In genomic region chr10:132690821-132691610, GRCh38 we compare ENCODE assay signal across 27 cellular contexts.
A peak's percentile ranks its signal among the peaks of the same experiment; 100 is the strongest.
DNase-seq lines count a peak whose midpoint lies in the region; ATAC-seq and TF ChIP-seq lines count a peak whose summit lies in the region.
"Had no signal": no experiment of that assay in that cellular context is flagged by ENCODE, and none has a peak within 500 bp of the region (broad histone marks: within the 10 kb centered on the region; RNA-seq: fewer than 3 reads in every experiment).

No MANE protein-coding gene starts in this region.

- H2BK15ac ChIP-seq in H9 (ENCODE audit: low read depth, low read length): no peak overlapping the region

- no peak overlapping the region for H3K23ac ChIP-seq in H9 (ENCODE audit: insufficient read length, low read depth, low read length)

- ATAC-seq in right cardiac atrium (no peak), sciatic nerve (no peak), HG03520 (IDR thresholded peaks at IDR 0.05; ENCODE audit: unreplicated experiment) (no peak)
- ATAC-seq: GM12878; pancreas; stimulated activated memory B cell treated with anti-CD40 and anti-IgM and Interleukin-4, amounts not matched to agents 10 μg/mL and 1 μg/mL and 100 μg/mL, for 72 hours had no signal

- 0 out of 7 replicates have a peak overlapping the region, but pooled peaks of 1 of the 3 experiments have one; percentile 16 for H3K27ac Mint-ChIP-seq in H9
- no peak overlapping the region for H3K27ac Mint-ChIP-seq in chondrocyte (ENCODE audit: unreplicated experiment)
- H3K27ac Mint-ChIP-seq: activated CD4-positive, alpha-beta memory T cell treated with anti-CD3 and anti-CD28 coated beads for 36 hours; activated naive CD4-positive, alpha-beta T cell treated with anti-CD3 and anti-CD28 coated beads, Interleukin-2, amount 10 ng/mL, durations not matched to agents 7 days and 5 days; brain; stimulated activated memory B cell treated with anti-CD40 and anti-IgM and Interleukin-4, amounts not matched to agents 10 μg/mL and 1 μg/mL and 100 μg/mL, for 72 hours had no signal

- H3K27me3 Mint-ChIP-seq in H9 (ENCODE audit: low read depth): peaks cover 2% of the 10 kb centered on the region; the same call in 1 of the 2 replicates
- no peaks in the 10 kb centered on the region for H3K27me3 Mint-ChIP-seq in chondrocyte (ENCODE audit: low read depth)
- H3K27me3 Mint-ChIP-seq: activated CD4-positive, alpha-beta memory T cell treated with anti-CD3 and anti-CD28 coated beads for 36 hours; activated naive CD4-positive, alpha-beta T cell treated with anti-CD3 and anti-CD28 coated beads, Interleukin-2, amount 10 ng/mL, durations not matched to agents 7 days and 5 days; stimulated activated memory B cell treated with anti-CD40 and anti-IgM and Interleukin-4, amounts not matched to agents 10 μg/mL and 1 μg/mL and 100 μg/mL, for 72 hours had no signal

- H3K4me1 Mint-ChIP-seq in H9: peaks cover 4 to 5% of the 10 kb centered on the region in 2 experiments; a peak in 3 of 4 replicates
- H3K4me1 Mint-ChIP-seq in chondrocyte (ENCODE audit: low read depth): no peaks in the 10 kb centered on the region
- H3K4me1 Mint-ChIP-seq: brain had no signal

- H3K4me1 ChIP-seq in H9 (ENCODE audit: insufficient read depth, low read length): no peaks in the 10 kb centered on the region
- peaks cover under 1% of the 10 kb centered on the region for H3K4me1 ChIP-seq in right cardiac atrium (ENCODE audit: control insufficient read depth, insufficient read depth, low read length)
- H3K4me1 ChIP-seq: pancreas had no signal

- no peak overlapping the region for H2AK5ac ChIP-seq in H9 (ENCODE audit: insufficient read length, low read length)

- H3K4me3 ChIP-seq in right cardiac atrium (ENCODE audit: low read length): no peak overlapping the region
- H3K4me3 ChIP-seq: BLaER1 treated with 17β-estradiol and CSF1 and Interleukin-3, amounts not matched to agents 10 nM and 100 nM; GM12878; lung; pancreas had no signal

- H4K5ac ChIP-seq in H9 (ENCODE audit: insufficient read length, low read depth, low read length): no peak overlapping the region

- no peaks in the 10 kb centered on the region for H3K79me1 ChIP-seq in H9 (ENCODE audit: insufficient read depth, low read depth, low read length, poor library complexity, severe bottlenecking)

- no peak overlapping the region for H3K9ac ChIP-seq in H9 (ENCODE audit: extremely low read depth, insufficient read length, low read length)
- H3K9ac ChIP-seq: BLaER1 treated with 17β-estradiol and CSF1 and Interleukin-3, amounts not matched to agents 10 nM and 100 nM had no signal

- no peak overlapping the region for H4K8ac ChIP-seq in H9 (replicated peaks; ENCODE audit: insufficient read length, low read depth, low read length)

- no peak overlapping the region for H3K4me2 ChIP-seq in H9 (ENCODE audit: insufficient read depth, insufficient read length, low read length)
- H3K4me2 ChIP-seq: BLaER1 treated with 17β-estradiol and CSF1 and Interleukin-3, amounts not matched to agents 10 nM and 100 nM had no signal

- no peak overlapping the region for H3K56ac ChIP-seq in H9 (ENCODE audit: insufficient read length, low read depth, low read length)

- H3K79me2 ChIP-seq in H9 (ENCODE audit: insufficient read depth, low read length): no peaks in the 10 kb centered on the region

- TF ChIP-seq CTCF in H9 (conservative IDR thresholded peaks at IDR 0.05) (no peak), chondrocyte (IDR thresholded peaks at IDR 0.05) (no peak)

- peaks cover 5% of the 10 kb centered on the region for H4K20me1 ChIP-seq in H9 (ENCODE audit: control insufficient read depth, insufficient read depth, insufficient read length)

- no CpG with 5 or more reads among the region's 56 CpGs for WGBS in H9 (ENCODE audit: extremely low coverage, insufficient read length, low lambda C conversion rate)
- WGBS in right cardiac atrium: 96% methylated on average over 56 of the region's 56 CpGs

- H3K36me3 Mint-ChIP-seq in H9 (ENCODE audit: insufficient read depth in 1 of 3, low read depth in 3 of 3) (peaks cover 0 to 2% (median 0%) of the 10 kb centered on the region in 3 experiments; a peak in 2 of 7 replicates), chondrocyte (ENCODE audit: low read depth) (peaks cover 16% of the 10 kb centered on the region)

- H2AFZ ChIP-seq in H9 (ENCODE audit: low read length): no peak overlapping the region

- intact Hi-C loops in right cardiac atrium (cut with DNase I): no loop called here
- intact Hi-C loops in sciatic nerve (cut with DNase I): no loop called here

- no peak overlapping the region for H2BK20ac ChIP-seq in H9 (ENCODE audit: low read depth, low read length, poor library complexity, severe bottlenecking)

- peaks cover 10 to 21% of the 10 kb centered on the region in 2 experiments; a peak in 4 of 5 replicates for H3K9me3 Mint-ChIP-seq in H9
- H3K9me3 Mint-ChIP-seq in chondrocyte (ENCODE audit: low read depth): peaks cover 26% of the 10 kb centered on the region

- peak; percentile 15 for DNase-seq in H9
- DNase-seq in chondrocyte (ENCODE audit: low spot score): peak; percentile 74
- peak in 2 of 3 donors; percentile 34 to 37 for DNase-seq in right cardiac atrium
- peak; percentile 55 for DNase-seq in sciatic nerve (ENCODE audit: low spot score)
- DNase-seq in kidney glomerular epithelial cell (lab: John Stamatoyannopoulos, UW): no peak
- DNase-seq in 8988T: no peak
- no peak for DNase-seq in AML-193 (lab: John Stamatoyannopoulos, UW)
- DNase-seq: activated CD4-positive, alpha-beta memory T cell treated with anti-CD3 and anti-CD28 coated beads for 36 hours; activated CD4-positive, CD25-positive, alpha-beta regulatory T cell treated with anti-CD3 and anti-CD28 coated beads, Interleukin-2, amount 50 U/mL, for 72 hours; activated naive CD4-positive, alpha-beta T cell treated with anti-CD3 and anti-CD28 coated beads, Interleukin-2, amount 10 ng/mL, durations not matched to agents 7 days and 5 days; DMS153; effector CD4-positive, alpha-beta T cell; KG1; NCI-H2029; NCI-H526 treated with DMSO at 0.1 percent for 48 hours; NK-92 treated with Interleukin-12 subunit alpha and Interleukin-12 subunit beta, amount 100 ng/mL, for 24 hours; stimulated activated CD4-positive, alpha-beta T cell treated with anti-CD3 and anti-CD28 coated beads, Interleukin-15, amount 100 ng/mL, for 24 hours; T-helper 2 cell had no signal

- H3K4me3 Mint-ChIP-seq in H9 (no peak overlapping the region), chondrocyte (ENCODE audit: unreplicated experiment) (no peak overlapping the region)
- H3K4me3 Mint-ChIP-seq: activated CD4-positive, alpha-beta memory T cell treated with anti-CD3 and anti-CD28 coated beads for 36 hours; activated naive CD4-positive, alpha-beta T cell treated with anti-CD3 and anti-CD28 coated beads, Interleukin-2, amount 10 ng/mL, durations not matched to agents 7 days and 5 days; brain; stimulated activated memory B cell treated with anti-CD40 and anti-IgM and Interleukin-4, amounts not matched to agents 10 μg/mL and 1 μg/mL and 100 μg/mL, for 72 hours had no signal

- H3K27ac ChIP-seq in H9 (ENCODE audit: insufficient read length, low read depth, low read length): no peak overlapping the region
- no peak overlapping the region for H3K27ac ChIP-seq in right cardiac atrium (ENCODE audit: low read length)
- H3K27ac ChIP-seq: BLaER1 treated with 17β-estradiol and CSF1 and Interleukin-3, amounts not matched to agents 10 nM and 100 nM; epithelial cell of prostate; HL-60; pancreas had no signal

- H3K14ac ChIP-seq in H9 (ENCODE audit: insufficient read depth, low read length): no peak overlapping the region

- H3T11ph ChIP-seq in H9 (ENCODE audit: low read length): no peak overlapping the region

- no peak overlapping the region for H3K18ac ChIP-seq in H9 (ENCODE audit: insufficient read length, low read depth, low read length)

- H3K27me3 ChIP-seq in H9 (ENCODE audit: insufficient read depth, low read length): no peaks in the 10 kb centered on the region
- H3K27me3 ChIP-seq in right cardiac atrium (ENCODE audit: control insufficient read depth, insufficient read depth): no peaks in the 10 kb centered on the region
- H3K27me3 ChIP-seq: BLaER1 treated with 17β-estradiol and CSF1 and Interleukin-3, amounts not matched to agents 10 nM and 100 nM; pancreas had no signal

- H4K91ac ChIP-seq in H9 (ENCODE audit: insufficient read length, low read depth, low read length): no peak overlapping the region

- H3K23me2 ChIP-seq in H9 (ENCODE audit: insufficient read length, low read depth, low read length, poor library complexity, severe bottlenecking): no peaks in the 10 kb centered on the region

- no peak overlapping the region for H3K4ac ChIP-seq in H9 (ENCODE audit: low read depth, low read length)

- H2BK12ac ChIP-seq in H9 (ENCODE audit: insufficient read length, low read depth, low read length): no peak overlapping the region

- no peaks in the 10 kb centered on the region for H3K9me3 ChIP-seq in H9 (ENCODE audit: control insufficient read depth, low read depth, low read length)
- H3K9me3 ChIP-seq in right cardiac atrium (ENCODE audit: control insufficient read depth, low read length): no peaks in the 10 kb centered on the region
- H3K9me3 ChIP-seq: pancreas had no signal

- H2BK120ac ChIP-seq in H9 (ENCODE audit: low read depth, low read length, poor library complexity, severe bottlenecking): no peak overlapping the region

- no peak overlapping the region for H2BK5ac ChIP-seq in H9 (ENCODE audit: insufficient read length, low read length)

Comparison
In these comparisons a context has a peak if more than half of its experiments do, and no peak if none do; other contexts are left out.
1. DNase-seq: peak in H9 (single experiment), chondrocyte (single experiment), right cardiac atrium (2 of 3) and sciatic nerve (single experiment); none in kidney glomerular epithelial cell (single experiment), 8988T (single experiment) and AML-193 (0 of 2).